In the genomic region with DNA sequence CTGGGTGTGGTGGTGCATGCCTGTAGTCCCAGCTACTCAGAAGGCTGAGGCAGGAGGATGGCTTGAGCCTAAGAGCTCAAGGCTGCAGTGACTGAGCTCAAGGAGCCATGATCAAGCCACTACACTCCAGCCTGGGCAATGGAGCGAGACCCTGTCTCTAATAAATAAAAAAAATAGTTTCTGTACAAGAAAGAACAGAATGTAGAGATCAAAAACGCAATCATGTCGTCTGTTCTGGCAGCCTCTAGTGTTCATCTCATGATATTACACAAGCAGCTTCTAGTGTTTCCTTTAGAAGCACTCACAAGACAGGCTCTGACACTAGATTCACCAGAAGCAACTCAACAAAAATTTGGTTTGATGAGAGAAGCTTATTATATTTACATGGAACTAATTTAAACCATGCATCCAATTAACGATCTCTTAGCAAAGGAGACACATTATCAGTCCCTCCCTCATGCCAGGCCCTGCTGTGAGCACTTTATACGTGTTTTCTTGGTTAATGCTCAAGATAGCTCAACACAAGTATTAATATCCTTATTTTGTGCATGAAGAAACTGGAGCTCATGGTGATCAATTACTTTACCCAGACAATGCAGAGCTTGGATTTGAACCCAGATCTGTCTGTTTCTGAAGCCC, we compare ENCODE assay signal across 8 cellular contexts. TPM values are rescaled to one million over a fixed set of nuclear protein-coding genes. Genes with fewer than 3 reads are reported as not detected.
DNase-seq lines count a peak whose midpoint lies in the region; ATAC-seq and TF ChIP-seq lines count a peak whose summit lies in the region.

No MANE protein-coding gene starts in this region.

- ATAC-seq in activated naive CD8-positive, alpha-beta T cell treated with anti-CD3 and anti-CD28 coated beads, Interleukin-2, amount 10 ng/mL, durations not matched to agents 7 days and 5 days (ENCODE audit: low read depth) = peak; percentile 65
- ATAC-seq in stimulated activated naive B cell treated with anti-CD40 and anti-IgM and Interleukin-4, amounts not matched to agents 10 μg/mL and 1 μg/mL and 100 μg/mL, for 72 hours (replicated peaks) = peak; percentile 72 to 82

- peaks cover 2% of the 10 kb centered on the region for H3K27me3 Mint-ChIP-seq in activated naive CD8-positive, alpha-beta T cell treated with anti-CD3 and anti-CD28 coated beads, Interleukin-2, amount 10 ng/mL, durations not matched to agents 7 days and 5 days
- no peaks in the 10 kb centered on the region for H3K27me3 Mint-ChIP-seq in activated naive CD8-positive, alpha-beta T cell treated with anti-CD3 and anti-CD28 coated beads for 36 hours
- H3K27me3 Mint-ChIP-seq in stimulated activated naive B cell treated with anti-CD40 and anti-IgM and Interleukin-4, amounts not matched to agents 10 μg/mL and 1 μg/mL and 100 μg/mL, for 72 hours = no peaks in the 10 kb centered on the region

- TF ChIP-seq CTCF in WI38 (IDR thresholded peaks at IDR 0.05; ENCODE audit: low read depth, low read length) = peak; percentile 89

- no peak overlapping the region for H3K27ac Mint-ChIP-seq in activated naive CD8-positive, alpha-beta T cell treated with anti-CD3 and anti-CD28 coated beads, Interleukin-2, amount 10 ng/mL, durations not matched to agents 7 days and 5 days
- no peak overlapping the region for H3K27ac Mint-ChIP-seq in activated naive CD8-positive, alpha-beta T cell treated with anti-CD3 and anti-CD28 coated beads for 36 hours
- H3K27ac Mint-ChIP-seq in stimulated activated naive B cell treated with anti-CD40 and anti-IgM and Interleukin-4, amounts not matched to agents 10 μg/mL and 1 μg/mL and 100 μg/mL, for 72 hours = no peak overlapping the region

- peaks cover 3% of the 10 kb centered on the region for H3K36me3 Mint-ChIP-seq in activated naive CD8-positive, alpha-beta T cell treated with anti-CD3 and anti-CD28 coated beads, Interleukin-2, amount 10 ng/mL, durations not matched to agents 7 days and 5 days
- peaks cover 10% of the 10 kb centered on the region for H3K36me3 Mint-ChIP-seq in activated naive CD8-positive, alpha-beta T cell treated with anti-CD3 and anti-CD28 coated beads for 36 hours
- peaks cover 0 to 7% of the 10 kb centered on the region in 2 donors for H3K36me3 Mint-ChIP-seq in stimulated activated naive B cell treated with anti-CD40 and anti-IgM and Interleukin-4, amounts not matched to agents 10 μg/mL and 1 μg/mL and 100 μg/mL, for 72 hours

- peaks cover 4% of the 10 kb centered on the region for H3K9me3 Mint-ChIP-seq in activated naive CD8-positive, alpha-beta T cell treated with anti-CD3 and anti-CD28 coated beads, Interleukin-2, amount 10 ng/mL, durations not matched to agents 7 days and 5 days
- peaks cover 14% of the 10 kb centered on the region for H3K9me3 Mint-ChIP-seq in activated naive CD8-positive, alpha-beta T cell treated with anti-CD3 and anti-CD28 coated beads for 36 hours
- H3K9me3 Mint-ChIP-seq in stimulated activated naive B cell treated with anti-CD40 and anti-IgM and Interleukin-4, amounts not matched to agents 10 μg/mL and 1 μg/mL and 100 μg/mL, for 72 hours = peaks cover 13% of the 10 kb centered on the region in 2 donors

- no peak overlapping the region for H3K4me3 ChIP-seq in WI38 (ENCODE audit: low read depth, low read length)

- no peak for DNase-seq in activated naive CD8-positive, alpha-beta T cell treated with anti-CD3 and anti-CD28 coated beads, Interleukin-2, amount 10 ng/mL, durations not matched to agents 7 days and 5 days
- DNase-seq in activated naive CD8-positive, alpha-beta T cell treated with anti-CD3 and anti-CD28 coated beads for 36 hours = no peak
- peak; percentile 68 for DNase-seq in NAMALWA (ENCODE audit: low spot score)
- DNase-seq in glomerular visceral epithelial cell (ENCODE audit: extremely low spot score) = peak; percentile 70
- no peak for DNase-seq in stimulated activated naive B cell treated with anti-CD40 and anti-IgM and Interleukin-4, amounts not matched to agents 10 μg/mL and 1 μg/mL and 100 μg/mL, for 72 hours
- no peak for DNase-seq in cortex of kidney (lab: John Stamatoyannopoulos, UW)
- DNase-seq in occipital lobe (lab: John Stamatoyannopoulos, UW) = no peak

- peaks cover 2% of the 10 kb centered on the region for H3K4me1 Mint-ChIP-seq in activated naive CD8-positive, alpha-beta T cell treated with anti-CD3 and anti-CD28 coated beads, Interleukin-2, amount 10 ng/mL, durations not matched to agents 7 days and 5 days
- H3K4me1 Mint-ChIP-seq in activated naive CD8-positive, alpha-beta T cell treated with anti-CD3 and anti-CD28 coated beads for 36 hours = peaks cover 22% of the 10 kb centered on the region
- peaks cover 0 to 9% of the 10 kb centered on the region in 2 donors for H3K4me1 Mint-ChIP-seq in stimulated activated naive B cell treated with anti-CD40 and anti-IgM and Interleukin-4, amounts not matched to agents 10 μg/mL and 1 μg/mL and 100 μg/mL, for 72 hours

- POLR2A ChIA-PET in activated naive CD8-positive, alpha-beta T cell treated with anti-CD3 and anti-CD28 coated beads, Interleukin-2, amount 10 ng/mL, durations not matched to agents 7 days and 5 days (lab: Charles Lee) = no interaction called here

- H3K4me3 Mint-ChIP-seq in activated naive CD8-positive, alpha-beta T cell treated with anti-CD3 and anti-CD28 coated beads, Interleukin-2, amount 10 ng/mL, durations not matched to agents 7 days and 5 days = no peak overlapping the region
- no peak overlapping the region for H3K4me3 Mint-ChIP-seq in activated naive CD8-positive, alpha-beta T cell treated with anti-CD3 and anti-CD28 coated beads for 36 hours
- H3K4me3 Mint-ChIP-seq in stimulated activated naive B cell treated with anti-CD40 and anti-IgM and Interleukin-4, amounts not matched to agents 10 μg/mL and 1 μg/mL and 100 μg/mL, for 72 hours = no peak overlapping the region

RNA-seq across cellular contexts. Expression of a gene that starts 6.9 kb away (rescaled TPM):
- total RNA-seq in activated naive CD8-positive, alpha-beta T cell treated with anti-CD3 and anti-CD28 coated beads, Interleukin-2, amount 10 ng/mL, durations not matched to agents 7 days and 5 days = not detected
- total RNA-seq in activated naive CD8-positive, alpha-beta T cell treated with anti-CD3 and anti-CD28 coated beads for 36 hours = not detected
- total RNA-seq in occipital lobe = not detected

RNA-seq across cellular contexts. Expression of a gene that starts 13.3 kb away (rescaled TPM):
- not detected for total RNA-seq in activated naive CD8-positive, alpha-beta T cell treated with anti-CD3 and anti-CD28 coated beads, Interleukin-2, amount 10 ng/mL, durations not matched to agents 7 days and 5 days
- not detected for total RNA-seq in activated naive CD8-positive, alpha-beta T cell treated with anti-CD3 and anti-CD28 coated beads for 36 hours
- total RNA-seq in occipital lobe = not detected

RNA-seq across cellular contexts. Expression of a gene that starts 19.7 kb away (rescaled TPM):
- not detected for total RNA-seq in activated naive CD8-positive, alpha-beta T cell treated with anti-CD3 and anti-CD28 coated beads, Interleukin-2, amount 10 ng/mL, durations not matched to agents 7 days and 5 days
- total RNA-seq in activated naive CD8-positive, alpha-beta T cell treated with anti-CD3 and anti-CD28 coated beads for 36 hours = not detected
- total RNA-seq in occipital lobe = not detected

RNA-seq across cellular contexts. Expression of a gene that starts 28.2 kb away (rescaled TPM):
- not detected for total RNA-seq in activated naive CD8-positive, alpha-beta T cell treated with anti-CD3 and anti-CD28 coated beads, Interleukin-2, amount 10 ng/mL, durations not matched to agents 7 days and 5 days
- not detected for total RNA-seq in activated naive CD8-positive, alpha-beta T cell treated with anti-CD3 and anti-CD28 coated beads for 36 hours
- total RNA-seq in occipital lobe = not detected

RNA-seq across cellular contexts. Expression of a gene that starts 46.9 kb away (rescaled TPM):
- total RNA-seq in activated naive CD8-positive, alpha-beta T cell treated with anti-CD3 and anti-CD28 coated beads, Interleukin-2, amount 10 ng/mL, durations not matched to agents 7 days and 5 days = not detected
- total RNA-seq in activated naive CD8-positive, alpha-beta T cell treated with anti-CD3 and anti-CD28 coated beads for 36 hours = not detected
- total RNA-seq in occipital lobe = not detected

Comparison
In these comparisons a context has a peak if more than half of its experiments do, and no peak if none do; other contexts are left out.
1. DNase-seq: peak in NAMALWA (single experiment) and glomerular visceral epithelial cell (single experiment); none in activated naive CD8-positive, alpha-beta T cell treated with anti-CD3 and anti-CD28 coated beads, Interleukin-2, amount 10 ng/mL, durations not matched to agents 7 days and 5 days (single experiment), activated naive CD8-positive, alpha-beta T cell treated with anti-CD3 and anti-CD28 coated beads for 36 hours (single experiment), stimulated activated naive B cell treated with anti-CD40 and anti-IgM and Interleukin-4, amounts not matched to agents 10 μg/mL and 1 μg/mL and 100 μg/mL, for 72 hours (single experiment), cortex of kidney (single experiment) and occipital lobe (single experiment).